ENCODE assay signal across 8 cellular contexts in genomic region chr4:52804-53479, GRCh38. TPM values are rescaled to one million over a fixed set of nuclear protein-coding genes. Genes with fewer than 3 reads are reported as not detected.
DNase-seq lines count a peak whose midpoint lies in the region; ATAC-seq and TF ChIP-seq lines count a peak whose summit lies in the region.
"Not testable (repeated sequence)": the region's sequence is repeated elsewhere in the genome, so short reads cannot be mapped to it uniquely, and the experiment has no call there.

TSS of gene ZNF595 (plus strand) at chr4:53321. CDS start at chr4:53489, 168 bp downstream.

- H3K36me3 ChIP-seq in SK-N-SH (replicated peaks in 1 of 2; ENCODE audit: control insufficient read depth in 1 of 2, insufficient read depth in 2 of 2, low read length in 1 of 2); esophagus (ENCODE audit: control insufficient read depth in 2 of 2, insufficient read depth in 2 of 2, low read length in 1 of 2); parathyroid adenoma (ENCODE audit: control insufficient read depth, insufficient read depth, low read length); tibial nerve: not testable (repeated sequence)

- CTCF ChIA-PET in SK-N-SH (lab: Yijun Ruan, JAX), result interaction anchor here (0.9 to 8.2 kb wide), 7 partner anchors 8 to 25 kb away, joined by 4 to 52 read pairs (median 5); no protein-coding TSS in a partner anchor

- whole genome bisulfite sequencing in SK-N-SH (ENCODE audit: low lambda C conversion rate), result 8% methylated on average over 21 of the region's 29 CpGs
- 41 to 44% methylated on average over 20 to 22 of the region's 29 CpGs for WGBS in esophagus, 2 donors
- WGBS in tibial nerve, 2 donors, result 41 to 45% methylated on average over 21 to 23 of the region's 29 CpGs

- not testable (repeated sequence) for TF ChIP-seq RAD21 in SK-N-SH (IDR thresholded peaks at IDR 0.05; ENCODE audit: low read length)

- not testable (repeated sequence) for TF ChIP-seq POLR2A in tibial nerve (IDR thresholded peaks at IDR 0.05)

- not testable (repeated sequence) for H3K4me1 ChIP-seq in SK-N-SH (ENCODE audit: control insufficient read depth in 1 of 2, insufficient read depth in 2 of 2, low read depth in 1 of 2, low read length in 1 of 2); esophagus (ENCODE audit: control insufficient read depth in 2 of 2, insufficient read depth in 2 of 2, low read length in 1 of 2); parathyroid adenoma; tibial nerve

- POLR2A ChIA-PET in SK-N-SH (lab: Yijun Ruan, JAX), result interaction anchor here (0.9 to 2.1 kb wide), 3 partner anchors 10 to 17 kb away, joined by 3 to 8 read pairs (median 8); no protein-coding TSS in a partner anchor

- not testable (repeated sequence) for TF ChIP-seq CTCF in SK-N-SH (IDR thresholded peaks at IDR 0.05); parathyroid adenoma (IDR thresholded peaks at IDR 0.05); tibial nerve (IDR thresholded peaks at IDR 0.05)

- not testable (repeated sequence) for H3K27ac Mint-ChIP-seq in activated naive CD8-positive, alpha-beta T cell treated with anti-CD3 and anti-CD28 coated beads for 36 hours

- H3K4me3 ChIP-seq in SK-N-SH (ENCODE audit: low read depth in 2 of 2, low read length in 1 of 2) (peak within 1 kb of the TSS in 1 of 2 experiments; percentile 49; a peak in 2 of 4 replicates), esophagus (ENCODE audit: low read depth in 1 of 2, low read length in 2 of 2) (peak within 1 kb of the TSS; percentile 31 to 46), parathyroid adenoma (ENCODE audit: low read depth, low read length) (peak within 1 kb of the TSS; percentile 42), tibial nerve (peak within 1 kb of the TSS in 2 of 4 donors; percentile 44 to 51)

- H3K79me2 ChIP-seq in SK-N-SH (ENCODE audit: insufficient read depth); parathyroid adenoma: not testable (repeated sequence)

- peak within 1 kb of the TSS; percentile 44; the same call in 1 of the 2 replicates for H3K9ac ChIP-seq in SK-N-SH
- not testable (repeated sequence) for H3K9ac ChIP-seq in parathyroid adenoma

- not testable (repeated sequence) for H3K9me2 ChIP-seq in SK-N-SH

- H3K4me1 Mint-ChIP-seq in activated naive CD8-positive, alpha-beta T cell treated with anti-CD3 and anti-CD28 coated beads for 36 hours, result not testable (repeated sequence)

- H3K27me3 ChIP-seq in SK-N-SH (ENCODE audit: insufficient read depth); esophagus (ENCODE audit: control insufficient read depth in 1 of 2, insufficient read depth in 2 of 2, low read length in 2 of 2); parathyroid adenoma (ENCODE audit: control insufficient read depth, insufficient read depth, low read length); tibial nerve: not testable (repeated sequence)

- H3K4me3 Mint-ChIP-seq in activated naive CD8-positive, alpha-beta T cell treated with anti-CD3 and anti-CD28 coated beads for 36 hours, result not testable (repeated sequence)

- DNase-seq in G401 (ENCODE audit: low spot score); SK-N-SH: not testable (repeated sequence)
- DNase-seq in activated naive CD8-positive, alpha-beta T cell treated with anti-CD3 and anti-CD28 coated beads for 36 hours, result peak; percentile 38
- DNase-seq in left lobe of liver (ENCODE audit: low spot score) (peak; percentile 65), tibial nerve (ENCODE audit: low spot score in 2 of 2) (peak in 1 of 2 donors; percentile 27)

- in situ Hi-C loops in G401 (cut with HindIII; ENCODE audit: low sequenced_read_pairs), result not testable (repeated sequence)

- not testable (repeated sequence) for TF ChIP-seq EP300 in SK-N-SH (IDR thresholded peaks at IDR 0.05; ENCODE audit: borderline replicate concordance in 1 of 2, low read depth in 1 of 2, low read length in 1 of 2); tibial nerve (IDR thresholded peaks at IDR 0.05)

- H3K27me3 Mint-ChIP-seq in activated naive CD8-positive, alpha-beta T cell treated with anti-CD3 and anti-CD28 coated beads for 36 hours, result not testable (repeated sequence)

- not testable (repeated sequence) for H3K9me3 ChIP-seq in SK-N-SH; esophagus (ENCODE audit: control insufficient read depth in 2 of 2, insufficient read depth in 1 of 2, low read depth in 1 of 2, low read length in 1 of 2); parathyroid adenoma (ENCODE audit: control insufficient read depth, low read length); tibial nerve

- H4K20me1 ChIP-seq in SK-N-SH (ENCODE audit: insufficient read depth), result not testable (repeated sequence)

- ATAC-seq in HG02943 (IDR thresholded peaks at IDR 0.05; ENCODE audit: low read depth, unreplicated experiment), result peak; percentile 77
- peak; percentile 92 for ATAC-seq in left lobe of liver

- not testable (repeated sequence) for H2AFZ ChIP-seq in SK-N-SH (ENCODE audit: low read depth); parathyroid adenoma

- not testable (repeated sequence) for H3K36me3 Mint-ChIP-seq in activated naive CD8-positive, alpha-beta T cell treated with anti-CD3 and anti-CD28 coated beads for 36 hours

- H3K4me2 ChIP-seq in SK-N-SH, result peak within 1 kb of the TSS; percentile 79
- not testable (repeated sequence) for H3K4me2 ChIP-seq in parathyroid adenoma (ENCODE audit: low read length)

- H3F3A ChIP-seq in SK-N-SH (replicated peaks; ENCODE audit: insufficient read depth), result not testable (repeated sequence)

- not testable (repeated sequence) for H3K9me3 Mint-ChIP-seq in activated naive CD8-positive, alpha-beta T cell treated with anti-CD3 and anti-CD28 coated beads for 36 hours

- H3K27ac ChIP-seq in SK-N-SH (ENCODE audit: low read depth in 2 of 2, low read length in 1 of 2), result peak within 1 kb of the TSS in 1 of 2 experiments; percentile 62; a peak in 2 of 4 replicates
- H3K27ac ChIP-seq in esophagus (ENCODE audit: low read depth in 2 of 2, low read length in 1 of 2), result not testable (repeated sequence)
- peak within 1 kb of the TSS; percentile 29 for H3K27ac ChIP-seq in parathyroid adenoma
- peak within 1 kb of the TSS in 2 of 4 donors; percentile 20 to 50 for H3K27ac ChIP-seq in tibial nerve

TF ChIP-seq in SK-N-SH, 30 proteins besides CTCF, POLR2A, EP300 and RAD21:
- peak; percentile 49 for TF ChIP-seq POLR2AphosphoS5 (IDR thresholded peaks at IDR 0.05; ENCODE audit: low read depth, low read length)
- TF ChIP-seq TAF1 (IDR thresholded peaks at IDR 0.05; ENCODE audit: borderline replicate concordance, low read depth, low read length), result 0 out of 2 replicates have a peak, but pooled peaks have one; percentile 15
- 0 out of 2 replicates have a peak, but pooled peaks have one; percentile 14 for TF ChIP-seq NFIC (IDR thresholded peaks at IDR 0.05; ENCODE audit: borderline replicate concordance)
- TF ChIP-seq GABPA (IDR thresholded peaks at IDR 0.05; ENCODE audit: low read depth), result peak; percentile 55
- 0 out of 2 replicates have a peak, but pooled peaks have one; percentile 30 for TF ChIP-seq MXI1 (IDR thresholded peaks at IDR 0.05; ENCODE audit: low read depth, low read length)
- TF ChIP-seq ELF1 (IDR thresholded peaks at IDR 0.05), result peak; percentile 30; the same call in 1 of the 2 replicates
- peak; percentile 60; the same call in 1 of the 2 replicates for TF ChIP-seq MAX (IDR thresholded peaks at IDR 0.05; ENCODE audit: low read depth)
- TF ChIP-seq PBX3 (IDR thresholded peaks at IDR 0.05), result peak; percentile 25; the same call in 1 of the 2 replicates
- 0 out of 2 replicates have a peak, but pooled peaks have one; percentile 49 for TF ChIP-seq YY1 (IDR thresholded peaks at IDR 0.05; ENCODE audit: low read depth)

RNA-seq across cellular contexts. Expression of gene ZNF595, which starts in this region (rescaled TPM):
- total RNA-seq in G401 (2014; rRNA removed; shearing (Covaris generic)), result 7.7 and 16.8 TPM in 2 replicates
- 88.4 and 130 TPM in 2 replicates for polyA plus RNA-seq in SK-N-SH (2012; rRNA removed)
- 93.1 and 103 TPM in 2 replicates for polyA plus RNA-seq in SK-N-SH (2012; cell fraction: cytosol; rRNA removed)
- polyA plus RNA-seq in SK-N-SH (2012; cell fraction: nucleus; rRNA removed), result 37.9 and 72.0 TPM in 2 replicates
- total RNA-seq in activated naive CD8-positive, alpha-beta T cell treated with anti-CD3 and anti-CD28 coated beads for 36 hours, result 10 to 100 TPM; 13.5 to 14.4 TPM
- 1 to 10 TPM; 3.3 to 5.2 TPM for polyA plus RNA-seq in esophagus
- total RNA-seq in left lobe of liver, result 5.4 TPM
- total RNA-seq in tibial nerve, result 10 to 100 TPM; 29.7 to 37.3 (median 33.4) TPM

Comparison
In these comparisons a context has a peak if more than half of its experiments do, and no peak if none do; other contexts are left out.
1. RNA of gene ZNF595 (polyA plus RNA-seq): 37.9 to 130 TPM in SK-N-SH; 3.3 to 5.2 TPM in esophagus; every median in the first group is over 4 times any median in the second.